Comparison of ENCODE assay signal across 10 cellular contexts in genomic region chr14:79809849-79810612, GRCh38.
DNase-seq lines count a peak whose midpoint lies in the region; ATAC-seq, FAIRE-seq and TF ChIP-seq lines count a peak whose summit lies in the region.
"Had no signal": no experiment of that assay in that cellular context is flagged by ENCODE, and none has a peak within 500 bp of the region (broad histone marks: within the 10 kb centered on the region; RNA-seq: fewer than 3 reads in every experiment).

No MANE protein-coding gene starts in this region.

- H4K20me1 ChIP-seq in H1 (replicated peaks in 1 of 2; ENCODE audit: control insufficient read depth in 1 of 2, insufficient read depth in 2 of 2, low read length in 2 of 2): no peaks in the 10 kb centered on the region

- H2BK5ac ChIP-seq in H1 (ENCODE audit: low read depth, low read length): no peak overlapping the region

- no peaks in the 10 kb centered on the region for H3K79me2 ChIP-seq in H1 (ENCODE audit: control insufficient read depth in 1 of 2, insufficient read depth in 2 of 2, low read length in 2 of 2)

- H3K27ac ChIP-seq in H1 (ENCODE audit: low read depth, low read length) (no peak overlapping the region), psoas muscle (no peak overlapping the region)

- H3K56ac ChIP-seq in H1 (replicated peaks; ENCODE audit: insufficient read length, low read depth, low read length): no peak overlapping the region

- no peaks in the 10 kb centered on the region for H3K79me1 ChIP-seq in H1 (ENCODE audit: low read depth, low read length)

- no peaks in the 10 kb centered on the region for H3K23me2 ChIP-seq in H1 (ENCODE audit: low read depth, low read length)

- TF ChIP-seq CTCF in H1 (IDR thresholded peaks at IDR 0.05; ENCODE audit: control extremely low read depth in 1 of 3, insufficient read depth in 1 of 3, low read depth in 1 of 3, low read length in 3 of 3): peak in 2 of 3 experiments; percentile 12 to 47; a peak in 2 of 4 replicates
- TF ChIP-seq CTCF in psoas muscle (IDR thresholded peaks at IDR 0.05): peak; percentile 12

- no peak for ATAC-seq in psoas muscle
- no peak for ATAC-seq in GM21576 (IDR thresholded peaks at IDR 0.05; ENCODE audit: unreplicated experiment)

- H3K9ac ChIP-seq in H1 (replicated peaks in 1 of 4; ENCODE audit: extremely low read depth in 1 of 4, low read depth in 3 of 4, low read length in 3 of 4): no peak overlapping the region

- WGBS in H1 (ENCODE audit: extremely low coverage in 1 of 2, insufficient coverage in 1 of 2, insufficient read length in 1 of 2, insufficient replicate concordance in 2 of 2, low coverage in 1 of 2, low lambda C conversion rate in 2 of 2, missing lambda C conversion rate in 1 of 2), 2 experiments: 82% methylated on average over 3 of the region's 3 CpGs; no CpG with 5 or more reads in 1 of the 2 experiments
- 56 to 72% (median 68%) methylated on average over 3 of the region's 3 CpGs for WGBS in psoas muscle, 3 donors

- H4K5ac ChIP-seq in H1 (ENCODE audit: insufficient read length, low read depth, low read length): no peak overlapping the region

- no peak overlapping the region for H2BK15ac ChIP-seq in H1 (ENCODE audit: low read length)

- no peak overlapping the region for H2AFZ ChIP-seq in H1 (ENCODE audit: low read length)

- no peaks in the 10 kb centered on the region for H3K36me3 ChIP-seq in H1 (ENCODE audit: control insufficient read depth in 2 of 4, insufficient read depth in 4 of 4, low read length in 3 of 4)
- no peaks in the 10 kb centered on the region for H3K36me3 ChIP-seq in psoas muscle (ENCODE audit: insufficient read depth in 1 of 2, low read depth in 1 of 2)

- CTCF ChIA-PET in H1 (lab: Charles Lee; ENCODE audit: partially characterized antibody): interaction anchor here (0.6 to 5.7 kb wide), 26 partner anchors 10 to 800 kb away, joined by 3 to 35 read pairs (median 4); no protein-coding TSS in a partner anchor

- no peaks in the 10 kb centered on the region for H3K9me3 ChIP-seq in H1 (ENCODE audit: insufficient read depth in 2 of 2, low read depth in 1 of 2, low read length in 1 of 2)
- H3K9me3 ChIP-seq in psoas muscle: no peaks in the 10 kb centered on the region

- no peak overlapping the region for H4K91ac ChIP-seq in H1 (replicated peaks; ENCODE audit: insufficient read length, low read length)

- TF ChIP-seq RAD21 in H1 (IDR thresholded peaks at IDR 0.05 in 1 of 2, conservative IDR thresholded peaks at IDR 0.05 in 1 of 2; ENCODE audit: low read depth in 2 of 2, low read length in 2 of 2): peak; percentile 56 to 60

- H3K4me2 ChIP-seq in H1 (ENCODE audit: insufficient read depth in 1 of 2, low read depth in 2 of 2, low read length in 2 of 2): no peak overlapping the region

- H4K8ac ChIP-seq in H1 (ENCODE audit: extremely low read depth, insufficient read depth, low read length): no peak overlapping the region

- POLR2A ChIA-PET in H1 (lab: Charles Lee; ENCODE audit: partially characterized antibody): no interaction called here

- FAIRE-seq in H1 (lab: Jason Lieb, UNC) (peak; percentile 55), GM12892 (lab: Jason Lieb, UNC) (no peak)

- H3K4me1 ChIP-seq in H1 (replicated peaks in 1 of 4; ENCODE audit: control insufficient read depth in 3 of 4, insufficient read depth in 4 of 4, low read length in 3 of 4) (no peaks in the 10 kb centered on the region), psoas muscle (no peaks in the 10 kb centered on the region)

- intact Hi-C loops in psoas muscle (cut with DNase I): no loop called here

- H2BK20ac ChIP-seq in H1 (ENCODE audit: low read length): no peak overlapping the region

- H2AK5ac ChIP-seq in H1 (ENCODE audit: low read depth, low read length): no peak overlapping the region

- H3K4ac ChIP-seq in H1 (replicated peaks; ENCODE audit: insufficient read length, low read depth, low read length): no peak overlapping the region

- H2BK120ac ChIP-seq in H1 (replicated peaks; ENCODE audit: low read depth, low read length): no peak overlapping the region

- no peak overlapping the region for H3K18ac ChIP-seq in H1 (ENCODE audit: extremely low read depth, low read length)

- DNase-seq in DMS 273 (lab: John Stamatoyannopoulos, UW; ENCODE audit: unreplicated experiment) (peak; percentile 25), DMS 273 treated with DMSO at 0.1 percent for 48 hours (lab: John Stamatoyannopoulos, UW) (no peak), NCI-H2107 (lab: John Stamatoyannopoulos, UW) (peak; percentile 14), H1 (ENCODE audit: low read depth in 1 of 2, low spot score in 2 of 2) (no peak), psoas muscle (no peak), amniotic stem cell (lab: John Stamatoyannopoulos, UW) (no peak), GM12892 (ENCODE audit: insufficient read length) (no peak)
- DNase-seq: 8988T; activated CD4-positive, alpha-beta T cell treated with anti-CD3 and anti-CD28 coated beads, Interleukin-2, amount 50 U/mL, for 1 hour had no signal

- H3K14ac ChIP-seq in H1 (ENCODE audit: insufficient read length): no peak overlapping the region

- H2BK12ac ChIP-seq in H1 (ENCODE audit: low read depth, low read length): no peak overlapping the region

- TF ChIP-seq POLR2A in H1 (IDR thresholded peaks at IDR 0.05; ENCODE audit: control extremely low read depth in 1 of 2, low read depth in 2 of 2, low read length in 2 of 2) (no peak), GM12892 (IDR thresholded peaks at IDR 0.05; ENCODE audit: low read depth, low read length) (no peak)

- TF ChIP-seq EP300 in H1 (IDR thresholded peaks at IDR 0.05; ENCODE audit: borderline replicate concordance in 1 of 2, low read depth in 2 of 2, low read length in 2 of 2): no peak

- H3K23ac ChIP-seq in H1 (ENCODE audit: insufficient read length): no peak overlapping the region

- no peaks in the 10 kb centered on the region for H3K27me3 ChIP-seq in H1 (replicated peaks in 1 of 4; ENCODE audit: control insufficient read depth in 3 of 4, extremely low read depth in 1 of 4, insufficient read depth in 3 of 4, low read length in 3 of 4)
- no peaks in the 10 kb centered on the region for H3K27me3 ChIP-seq in psoas muscle (ENCODE audit: insufficient read depth in 3 of 3, low read length in 2 of 3)

- no peak overlapping the region for H3K4me3 ChIP-seq in H1 (ENCODE audit: extremely low read depth in 1 of 4, insufficient read depth in 2 of 4, low read depth in 3 of 4, low read length in 4 of 4)
- no peak overlapping the region for H3K4me3 ChIP-seq in psoas muscle

TF ChIP-seq in H1, 55 proteins besides CTCF, POLR2A, EP300 and RAD21 (continues in another document):
- no peak for TF ChIP-seq SP1 (IDR thresholded peaks at IDR 0.05; ENCODE audit: low read depth, low read length)
- TF ChIP-seq E2F6 (IDR thresholded peaks at IDR 0.05): no peak
- TF ChIP-seq PHF8 (conservative IDR thresholded peaks at IDR 0.05; ENCODE audit: low read depth, low read length): no peak
- TF ChIP-seq POLR2AphosphoS5 (IDR thresholded peaks at IDR 0.05; ENCODE audit: low read depth, low read length): no peak
- TF ChIP-seq CBX5 (IDR thresholded peaks at IDR 0.05; ENCODE audit: low read depth, low read length): no peak
- TF ChIP-seq MAFK (IDR thresholded peaks at IDR 0.05; ENCODE audit: low read depth, low read length): no peak
- no peak for TF ChIP-seq RXRA (IDR thresholded peaks at IDR 0.05; ENCODE audit: insufficient read depth, low read depth, low read length)
- no peak for TF ChIP-seq RBBP5 (IDR thresholded peaks at IDR 0.05; ENCODE audit: borderline replicate concordance, low read depth, low read length)
- no peak for TF ChIP-seq FOSL1 (IDR thresholded peaks at IDR 0.05; ENCODE audit: insufficient read depth, low read depth, low read length)
- TF ChIP-seq RNF2 (IDR thresholded peaks at IDR 0.05; ENCODE audit: borderline replicate concordance, low read depth, low read length, missing control alignments, poor library complexity, severe bottlenecking): no peak
- TF ChIP-seq BACH1 (IDR thresholded peaks at IDR 0.05; ENCODE audit: low read length): no peak
- no peak for TF ChIP-seq TAF1 (IDR thresholded peaks at IDR 0.05; ENCODE audit: low read depth, low read length)
- TF ChIP-seq SUZ12 (IDR thresholded peaks at IDR 0.05; ENCODE audit: low read length): no peak
- no peak for TF ChIP-seq NANOG (IDR thresholded peaks at IDR 0.05; ENCODE audit: insufficient read depth, low read depth, low read length, poor library complexity, severe bottlenecking)
- TF ChIP-seq JUN (IDR thresholded peaks at IDR 0.05; ENCODE audit: low read depth, low read length): no peak

Comparison
In these comparisons a context has a peak if more than half of its experiments do, and no peak if none do; other contexts are left out.
1. DNase-seq: peak in DMS 273 (single experiment) and NCI-H2107 (single experiment); none in DMS 273 treated with DMSO at 0.1 percent for 48 hours (single experiment), H1 (0 of 2), psoas muscle (0 of 2), amniotic stem cell (single experiment) and GM12892 (single experiment).